1 cellular context compared by ENCODE assay signal in the genomic region with DNA sequence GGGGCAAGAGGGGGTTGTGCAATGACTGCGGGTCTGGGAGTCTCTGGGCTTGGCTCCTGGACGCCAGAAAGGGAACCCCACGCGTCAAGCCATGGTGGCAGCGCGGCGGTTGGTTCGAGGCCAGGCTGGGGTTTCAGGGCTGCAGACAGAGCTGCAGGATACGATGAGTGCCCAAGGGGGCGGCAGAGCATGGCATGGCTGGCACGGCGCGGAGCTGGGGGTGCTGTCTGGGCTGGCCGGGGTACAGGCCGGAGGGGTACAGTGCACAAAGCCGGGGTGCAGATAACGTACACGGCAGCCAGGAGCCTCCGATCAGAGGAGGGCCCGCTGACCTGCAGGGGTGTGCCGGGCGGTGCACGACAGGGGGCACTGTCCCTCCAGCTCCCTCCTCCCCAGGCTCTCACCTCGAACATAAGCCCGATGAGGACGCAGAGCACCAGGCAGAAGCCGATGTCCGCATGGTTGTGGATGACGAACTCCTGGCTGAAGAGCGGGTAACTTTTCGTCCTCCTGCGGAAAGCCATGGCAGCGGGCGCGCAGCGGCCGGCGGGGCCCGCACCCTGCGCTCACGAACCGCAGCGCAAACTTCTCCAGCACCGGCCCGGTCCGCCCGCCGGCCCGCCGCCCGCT.
TF ChIP-seq lines count a peak whose summit lies in the region.

No MANE protein-coding gene starts in this region.

TF ChIP-seq in GM23338, 12 proteins besides CTCF, POLR2A, EP300 and RAD21 (continued from another document):
- TF ChIP-seq, protein P1, sequence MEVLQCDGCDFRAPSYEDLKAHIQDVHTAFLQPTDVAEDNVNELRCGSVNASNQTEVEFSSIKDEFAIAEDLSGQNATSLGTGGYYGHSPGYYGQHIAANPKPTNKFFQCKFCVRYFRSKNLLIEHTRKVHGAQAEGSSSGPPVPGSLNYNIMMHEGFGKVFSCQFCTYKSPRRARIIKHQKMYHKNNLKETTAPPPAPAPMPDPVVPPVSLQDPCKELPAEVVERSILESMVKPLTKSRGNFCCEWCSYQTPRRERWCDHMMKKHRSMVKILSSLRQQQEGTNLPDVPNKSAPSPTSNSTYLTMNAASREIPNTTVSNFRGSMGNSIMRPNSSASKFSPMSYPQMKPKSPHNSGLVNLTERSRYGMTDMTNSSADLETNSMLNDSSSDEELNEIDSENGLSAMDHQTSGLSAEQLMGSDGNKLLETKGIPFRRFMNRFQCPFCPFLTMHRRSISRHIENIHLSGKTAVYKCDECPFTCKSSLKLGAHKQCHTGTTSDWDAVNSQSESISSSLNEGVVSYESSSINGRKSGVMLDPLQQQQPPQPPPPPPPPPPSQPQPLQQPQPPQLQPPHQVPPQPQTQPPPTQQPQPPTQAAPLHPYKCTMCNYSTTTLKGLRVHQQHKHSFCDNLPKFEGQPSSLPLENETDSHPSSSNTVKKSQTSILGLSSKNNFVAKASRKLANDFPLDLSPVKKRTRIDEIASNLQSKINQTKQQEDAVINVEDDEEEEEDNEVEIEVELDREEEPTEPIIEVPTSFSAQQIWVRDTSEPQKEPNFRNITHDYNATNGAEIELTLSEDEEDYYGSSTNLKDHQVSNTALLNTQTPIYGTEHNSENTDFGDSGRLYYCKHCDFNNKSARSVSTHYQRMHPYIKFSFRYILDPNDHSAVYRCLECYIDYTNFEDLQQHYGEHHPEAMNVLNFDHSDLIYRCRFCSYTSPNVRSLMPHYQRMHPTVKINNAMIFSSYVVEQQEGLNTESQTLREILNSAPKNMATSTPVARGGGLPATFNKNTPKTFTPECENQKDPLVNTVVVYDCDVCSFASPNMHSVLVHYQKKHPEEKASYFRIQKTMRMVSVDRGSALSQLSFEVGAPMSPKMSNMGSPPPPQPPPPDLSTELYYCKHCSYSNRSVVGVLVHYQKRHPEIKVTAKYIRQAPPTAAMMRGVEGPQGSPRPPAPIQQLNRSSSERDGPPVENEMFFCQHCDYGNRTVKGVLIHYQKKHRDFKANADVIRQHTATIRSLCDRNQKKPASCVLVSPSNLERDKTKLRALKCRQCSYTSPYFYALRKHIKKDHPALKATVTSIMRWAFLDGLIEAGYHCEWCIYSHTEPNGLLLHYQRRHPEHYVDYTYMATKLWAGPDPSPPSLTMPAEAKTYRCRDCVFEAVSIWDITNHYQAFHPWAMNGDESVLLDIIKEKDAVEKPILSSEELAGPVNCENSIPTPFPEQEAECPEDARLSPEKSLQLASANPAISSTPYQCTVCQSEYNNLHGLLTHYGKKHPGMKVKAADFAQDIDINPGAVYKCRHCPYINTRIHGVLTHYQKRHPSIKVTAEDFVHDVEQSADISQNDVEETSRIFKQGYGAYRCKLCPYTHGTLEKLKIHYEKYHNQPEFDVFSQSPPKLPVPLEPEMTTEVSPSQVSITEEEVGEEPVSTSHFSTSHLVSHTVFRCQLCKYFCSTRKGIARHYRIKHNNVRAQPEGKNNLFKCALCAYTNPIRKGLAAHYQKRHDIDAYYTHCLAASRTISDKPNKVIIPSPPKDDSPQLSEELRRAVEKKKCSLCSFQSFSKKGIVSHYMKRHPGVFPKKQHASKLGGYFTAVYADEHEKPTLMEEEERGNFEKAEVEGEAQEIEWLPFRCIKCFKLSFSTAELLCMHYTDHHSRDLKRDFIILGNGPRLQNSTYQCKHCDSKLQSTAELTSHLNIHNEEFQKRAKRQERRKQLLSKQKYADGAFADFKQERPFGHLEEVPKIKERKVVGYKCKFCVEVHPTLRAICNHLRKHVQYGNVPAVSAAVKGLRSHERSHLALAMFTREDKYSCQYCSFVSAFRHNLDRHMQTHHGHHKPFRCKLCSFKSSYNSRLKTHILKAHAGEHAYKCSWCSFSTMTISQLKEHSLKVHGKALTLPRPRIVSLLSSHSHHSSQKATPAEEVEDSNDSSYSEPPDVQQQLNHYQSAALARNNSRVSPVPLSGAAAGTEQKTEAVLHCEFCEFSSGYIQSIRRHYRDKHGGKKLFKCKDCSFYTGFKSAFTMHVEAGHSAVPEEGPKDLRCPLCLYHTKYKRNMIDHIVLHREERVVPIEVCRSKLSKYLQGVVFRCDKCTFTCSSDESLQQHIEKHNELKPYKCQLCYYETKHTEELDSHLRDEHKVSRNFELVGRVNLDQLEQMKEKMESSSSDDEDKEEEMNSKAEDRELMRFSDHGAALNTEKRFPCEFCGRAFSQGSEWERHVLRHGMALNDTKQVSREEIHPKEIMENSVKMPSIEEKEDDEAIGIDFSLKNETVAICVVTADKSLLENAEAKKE (CRISPR knock-in tag; IDR thresholded peaks at IDR 0.05): no peak
- TF ChIP-seq ETS1 (IDR thresholded peaks at IDR 0.05) (no peak), EZH2phosphoT487 (IDR thresholded peaks at IDR 0.05; ENCODE audit: unreplicated experiment) (no peak), EZH2 (IDR thresholded peaks at IDR 0.05; ENCODE audit: low read depth, unreplicated experiment) (no peak)
- TF ChIP-seq, protein P2, sequence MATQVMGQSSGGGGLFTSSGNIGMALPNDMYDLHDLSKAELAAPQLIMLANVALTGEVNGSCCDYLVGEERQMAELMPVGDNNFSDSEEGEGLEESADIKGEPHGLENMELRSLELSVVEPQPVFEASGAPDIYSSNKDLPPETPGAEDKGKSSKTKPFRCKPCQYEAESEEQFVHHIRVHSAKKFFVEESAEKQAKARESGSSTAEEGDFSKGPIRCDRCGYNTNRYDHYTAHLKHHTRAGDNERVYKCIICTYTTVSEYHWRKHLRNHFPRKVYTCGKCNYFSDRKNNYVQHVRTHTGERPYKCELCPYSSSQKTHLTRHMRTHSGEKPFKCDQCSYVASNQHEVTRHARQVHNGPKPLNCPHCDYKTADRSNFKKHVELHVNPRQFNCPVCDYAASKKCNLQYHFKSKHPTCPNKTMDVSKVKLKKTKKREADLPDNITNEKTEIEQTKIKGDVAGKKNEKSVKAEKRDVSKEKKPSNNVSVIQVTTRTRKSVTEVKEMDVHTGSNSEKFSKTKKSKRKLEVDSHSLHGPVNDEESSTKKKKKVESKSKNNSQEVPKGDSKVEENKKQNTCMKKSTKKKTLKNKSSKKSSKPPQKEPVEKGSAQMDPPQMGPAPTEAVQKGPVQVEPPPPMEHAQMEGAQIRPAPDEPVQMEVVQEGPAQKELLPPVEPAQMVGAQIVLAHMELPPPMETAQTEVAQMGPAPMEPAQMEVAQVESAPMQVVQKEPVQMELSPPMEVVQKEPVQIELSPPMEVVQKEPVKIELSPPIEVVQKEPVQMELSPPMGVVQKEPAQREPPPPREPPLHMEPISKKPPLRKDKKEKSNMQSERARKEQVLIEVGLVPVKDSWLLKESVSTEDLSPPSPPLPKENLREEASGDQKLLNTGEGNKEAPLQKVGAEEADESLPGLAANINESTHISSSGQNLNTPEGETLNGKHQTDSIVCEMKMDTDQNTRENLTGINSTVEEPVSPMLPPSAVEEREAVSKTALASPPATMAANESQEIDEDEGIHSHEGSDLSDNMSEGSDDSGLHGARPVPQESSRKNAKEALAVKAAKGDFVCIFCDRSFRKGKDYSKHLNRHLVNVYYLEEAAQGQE (IDR thresholded peaks at IDR 0.05; ENCODE audit: unreplicated experiment): no peak
